In the genomic region with DNA sequence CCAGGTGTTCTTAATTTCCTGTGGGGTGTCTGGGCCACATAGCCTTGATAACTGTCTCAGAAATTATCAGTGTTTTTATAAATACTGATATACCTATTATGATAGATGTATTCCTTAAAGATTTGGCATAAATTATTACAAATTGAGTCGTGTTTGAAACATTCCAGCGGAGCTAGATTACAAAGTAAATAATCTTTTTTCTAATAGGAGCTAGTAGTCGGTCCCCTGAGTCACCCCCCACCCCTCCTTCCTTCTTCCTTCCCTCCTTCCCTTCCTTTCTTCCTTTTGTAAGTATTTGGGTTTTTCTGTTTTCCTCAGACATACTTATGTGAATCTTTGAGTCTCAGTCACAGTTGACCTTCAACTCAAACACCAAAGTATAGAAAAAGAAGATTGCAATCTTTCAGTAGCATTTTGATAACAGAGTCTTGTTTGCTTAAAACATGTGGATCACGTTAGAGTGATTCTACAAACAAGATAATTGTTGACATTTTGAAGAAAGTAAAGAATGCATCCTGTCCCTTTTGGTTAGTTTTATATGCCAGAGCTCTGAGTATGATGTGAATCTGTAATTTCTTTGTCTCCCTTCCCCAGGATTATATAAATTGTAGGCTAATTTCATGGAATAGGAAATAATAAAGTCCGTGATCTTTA, we compare ENCODE assay signal across 27 cellular contexts.
"Had no signal": no experiment of that assay in that cellular context is flagged by ENCODE, and none has a peak within 500 bp of the region (broad histone marks: within the 10 kb centered on the region; RNA-seq: fewer than 3 reads in every experiment).

No MANE protein-coding gene starts in this region.

- H3K27me3 ChIP-seq: adrenal gland, Peyer's patch, SJCRH30 had no signal

- H3K9me3 ChIP-seq: adrenal gland, Peyer's patch, SJCRH30 had no signal

- DNase-seq: activated B cell treated with CpG ODN at 0.5 μM for 24 hours; activated CD4-positive, alpha-beta T cell treated with anti-CD3 and anti-CD28 coated beads for 1 hour; activated CD4-positive, alpha-beta T cell treated with anti-CD3 and anti-CD28 coated beads, Interleukin-2, amount 10 ng/mL, durations not matched to agents 24 days and 14 days; activated CD4-positive, alpha-beta T cell treated with anti-CD3 and anti-CD28 coated beads, Interleukin-2, amount 50 U/mL, for 48 hours; activated CD8-positive, alpha-beta memory T cell treated with anti-CD3 and anti-CD28 coated beads for 24 hours; activated gamma-delta T cell treated with Interleukin-2 at 50 U/mL for 16 hours; activated naive CD4-positive, alpha-beta T cell treated with anti-CD3 and anti-CD28 coated beads, Interleukin-2, amount 50 U/mL, for 16 hours; activated naive CD8-positive, alpha-beta T cell treated with anti-CD3 and anti-CD28 coated beads, Interleukin-2, amount 10 ng/mL, durations not matched to agents 7 days and 5 days; activated T-cell treated with anti-CD3 and anti-CD28 coated beads for 4 hours; activated T-cell treated with anti-CD3 and anti-CD28 coated beads, Interleukin-2, amount 50 U/mL, for 48 hours; adrenal gland; anterior cingulate cortex; cerebellar nuclear complex; Karpas-422; NCI-H146; NCI-H187 treated with DMSO at 0.1 percent for 48 hours; NCI-H2171; NCI-H226; NCI-H526; NCI-H82; NK-92 treated with Interleukin-12 subunit alpha and Interleukin-12 subunit beta, amount 100 ng/mL, for 24 hours; OCI-M1; Peyer's patch; Right ventricle myocardium superior; SJCRH30; T-helper 9 cell had no signal

- H3K36me3 ChIP-seq: adrenal gland, Peyer's patch, SJCRH30 had no signal

- H3K4me1 ChIP-seq: Peyer's patch, SJCRH30 had no signal

- H3K27ac ChIP-seq: adrenal gland, Peyer's patch, RWPE1, SJCRH30 had no signal

- H3K4me3 ChIP-seq: adrenal gland, Peyer's patch, SJCRH30 had no signal
